In genomic region chr15:34084086-34084485, GRCh38 we compare ENCODE assay signal across 15 cellular contexts. TPM values are rescaled to one million over a fixed set of nuclear protein-coding genes. Genes with fewer than 3 reads are reported as not detected.
DNase-seq lines count a peak whose midpoint lies in the region; ATAC-seq and TF ChIP-seq lines count a peak whose summit lies in the region.
"Had no signal": no experiment of that assay in that cellular context is flagged by ENCODE, and none has a peak within 500 bp of the region (broad histone marks: within the 10 kb centered on the region; RNA-seq: fewer than 3 reads in every experiment).

No MANE protein-coding gene starts in this region.

- POLR2A ChIA-PET in MCF 10A (lab: Yijun Ruan, JAX), result interaction anchor here (0.5 to 2.3 kb wide), 8 partner anchors 12 to 1200 kb away, joined by 3 to 19 read pairs (median 3); partner anchors contain the start of genes EMC7, LPCAT4 and PGBD4

- peaks cover 6% of the 10 kb centered on the region for H3K4me1 Mint-ChIP-seq in MCF 10A (ENCODE audit: insufficient read depth, unreplicated experiment)
- no peaks in the 10 kb centered on the region for H3K4me1 Mint-ChIP-seq in effector memory CD8-positive, alpha-beta T cell (ENCODE audit: low read depth in 2 of 2)
- H3K4me1 Mint-ChIP-seq: activated CD4-positive, alpha-beta memory T cell treated with anti-CD3 and anti-CD28 coated beads, Interleukin-2, amount 10 ng/mL, durations not matched to agents 7 days and 5 days had no signal

- H3K27ac ChIP-seq in breast epithelium (no peak overlapping the region), foreskin keratinocyte (peak overlapping the region; percentile 8)

- H3K27ac Mint-ChIP-seq in MCF 10A (ENCODE audit: low read depth, unreplicated experiment), result peak overlapping the region; percentile 24
- H3K27ac Mint-ChIP-seq in effector memory CD8-positive, alpha-beta T cell, result no peak overlapping the region
- H3K27ac Mint-ChIP-seq: activated CD4-positive, alpha-beta memory T cell treated with anti-CD3 and anti-CD28 coated beads, Interleukin-2, amount 10 ng/mL, durations not matched to agents 7 days and 5 days; progenitor cell of endocrine pancreas had no signal

- H3K9me3 ChIP-seq in breast epithelium, result no peaks in the 10 kb centered on the region

- peak; percentile 88 for DNase-seq in MCF 10A (ENCODE audit: unreplicated experiment)
- no peak for DNase-seq in breast epithelium (ENCODE audit: low spot score in 2 of 2)
- peak; percentile 14 for DNase-seq in amniotic epithelial cell (ENCODE audit: low read depth)
- peak in 1 of 2 donors; percentile 42 for DNase-seq in foreskin keratinocyte
- peak; percentile 29 for DNase-seq in superior temporal gyrus (ENCODE audit: extremely low spot score)
- DNase-seq in effector memory CD8-positive, alpha-beta T cell, result no peak
- no peak for DNase-seq in NCI-H2107 treated with DMSO at 0.1 percent for 48 hours (lab: John Stamatoyannopoulos, UW; ENCODE audit: unreplicated experiment)
- DNase-seq: activated CD4-positive, alpha-beta memory T cell treated with anti-CD3 and anti-CD28 coated beads, Interleukin-2, amount 10 ng/mL, durations not matched to agents 7 days and 5 days; activated naive CD4-positive, alpha-beta T cell treated with Interleukin-2 at 50 U/mL for 16 hours; Karpas-422; NCI-H1930; NCI-H748 treated with DMSO at 0.1 percent for 48 hours; Right ventricle myocardium superior had no signal

- BruUV-seq in MCF 10A (replicated peaks; lab: Mats Ljungman, UMichigan), result TSS peak; percentile 77

- H3K4me3 Mint-ChIP-seq in MCF 10A (ENCODE audit: unreplicated experiment), result no peak overlapping the region
- no peak overlapping the region for H3K4me3 Mint-ChIP-seq in effector memory CD8-positive, alpha-beta T cell
- H3K4me3 Mint-ChIP-seq: activated CD4-positive, alpha-beta memory T cell treated with anti-CD3 and anti-CD28 coated beads, Interleukin-2, amount 10 ng/mL, durations not matched to agents 7 days and 5 days had no signal

- no peaks in the 10 kb centered on the region for H3K9me3 Mint-ChIP-seq in MCF 10A (ENCODE audit: unreplicated experiment)
- H3K9me3 Mint-ChIP-seq in effector memory CD8-positive, alpha-beta T cell, result no peaks in the 10 kb centered on the region
- H3K9me3 Mint-ChIP-seq: activated CD4-positive, alpha-beta memory T cell treated with anti-CD3 and anti-CD28 coated beads, Interleukin-2, amount 10 ng/mL, durations not matched to agents 7 days and 5 days had no signal

- no peaks in the 10 kb centered on the region for H3K4me1 ChIP-seq in breast epithelium
- peaks cover 5% of the 10 kb centered on the region for H3K4me1 ChIP-seq in foreskin keratinocyte

- no peaks in the 10 kb centered on the region for H3K27me3 Mint-ChIP-seq in MCF 10A (ENCODE audit: insufficient read depth, unreplicated experiment)
- no peaks in the 10 kb centered on the region for H3K27me3 Mint-ChIP-seq in effector memory CD8-positive, alpha-beta T cell
- H3K27me3 Mint-ChIP-seq: activated CD4-positive, alpha-beta memory T cell treated with anti-CD3 and anti-CD28 coated beads, Interleukin-2, amount 10 ng/mL, durations not matched to agents 7 days and 5 days; progenitor cell of endocrine pancreas had no signal

- no peak for TF ChIP-seq POLR2A in breast epithelium (IDR thresholded peaks at IDR 0.05)

- no peak overlapping the region for H3K4me3 ChIP-seq in breast epithelium

- CTCF ChIA-PET in MCF 10A (lab: Yijun Ruan, JAX), result interaction anchor here (0.6 to 1.3 kb wide), 9 partner anchors 14 to 1039 kb away, joined by 3 to 10 read pairs (median 4); partner anchors contain the start of gene EMC7

- no peaks in the 10 kb centered on the region for H3K36me3 ChIP-seq in breast epithelium

- peaks cover 40% of the 10 kb centered on the region for H3K36me3 Mint-ChIP-seq in MCF 10A (ENCODE audit: insufficient read depth, unreplicated experiment)
- peaks cover 56% of the 10 kb centered on the region for H3K36me3 Mint-ChIP-seq in effector memory CD8-positive, alpha-beta T cell (ENCODE audit: insufficient read depth)

- no peak for TF ChIP-seq CTCF in MCF 10A (IDR thresholded peaks at IDR 0.05; ENCODE audit: unreplicated experiment)
- no peak for TF ChIP-seq CTCF in breast epithelium (IDR thresholded peaks at IDR 0.05)
- TF ChIP-seq CTCF in foreskin keratinocyte (conservative IDR thresholded peaks at IDR 0.05), result peak; percentile 47

- ATAC-seq in foreskin keratinocyte, result peak; percentile 41
- no peak for ATAC-seq in effector memory CD8-positive, alpha-beta T cell (replicated peaks)
- no peak for ATAC-seq in HG02759 (IDR thresholded peaks at IDR 0.05; ENCODE audit: unreplicated experiment)

- intact Hi-C loops in MCF 10A (cut with micrococcal nuclease), result no loop called here
- intact Hi-C loops in breast epithelium (cut with DNase I; ENCODE audit: low total_unique reads), result no loop called here

- H3K27me3 ChIP-seq in breast epithelium, result no peaks in the 10 kb centered on the region
- no peaks in the 10 kb centered on the region for H3K27me3 ChIP-seq in foreskin keratinocyte

RNA-seq across cellular contexts. Expression of gene EMC7, which starts 17.6 kb away (rescaled TPM):
- total RNA-seq in MCF 10A (2022) (98.2 and 134 TPM in 2 replicates), breast epithelium (10 to 100 TPM; 35.0 to 47.5 (median 44.6) TPM), foreskin keratinocyte (47.2 and 51.8 TPM in 2 replicates)
- 76.3 and 80.0 TPM in 2 replicates for polyA plus RNA-seq in foreskin keratinocyte

RNA-seq across cellular contexts. Expression of gene PGBD4, which starts 17.8 kb away (rescaled TPM):
- total RNA-seq in MCF 10A (2022) (2.4 and 2.6 TPM in 2 replicates), breast epithelium (1 to 10 TPM in 2 of 3 donors, under 1 TPM in 1; 0.64 to 1.6 (median 1.3) TPM), foreskin keratinocyte (0.88 and 0.95 TPM in 2 replicates)
- 0.28 and 0.37 TPM in 2 replicates for polyA plus RNA-seq in foreskin keratinocyte

RNA-seq across cellular contexts. Expression of gene AVEN, which starts 45.1 kb away (rescaled TPM):
- total RNA-seq in MCF 10A (2022) (42.4 and 43.5 TPM in 2 replicates), breast epithelium (10 to 100 TPM; 13.5 to 18.4 (median 13.8) TPM), foreskin keratinocyte (20.2 and 21.4 TPM in 2 replicates)
- polyA plus RNA-seq in foreskin keratinocyte, result 18.9 and 22.2 TPM in 2 replicates

Comparison
In these comparisons a context has a peak if more than half of its experiments do, and no peak if none do; other contexts are left out.
1. DNase-seq: peak in MCF 10A (single experiment), amniotic epithelial cell (single experiment) and superior temporal gyrus (single experiment); none in breast epithelium (0 of 2), effector memory CD8-positive, alpha-beta T cell (0 of 3) and NCI-H2107 treated with DMSO at 0.1 percent for 48 hours (single experiment).